In genomic region chr17:28133562-28133970, GRCh38 we compare ENCODE assay signal across 15 cellular contexts.
DNase-seq lines count a peak whose midpoint lies in the region; ATAC-seq and TF ChIP-seq lines count a peak whose summit lies in the region.
"Had no signal": no experiment of that assay in that cellular context is flagged by ENCODE, and none has a peak within 500 bp of the region (broad histone marks: within the 10 kb centered on the region; RNA-seq: fewer than 3 reads in every experiment).

No MANE protein-coding gene starts in this region.

- intact Hi-C loops in A673 (cut with micrococcal nuclease; ENCODE audit: unreplicated experiment): loop anchor here (5.0 kb wide), 1 partner anchor 241 kb away; the partner anchor contains the start of gene LYRM9

- H3K27ac ChIP-seq in A673 (ENCODE audit: low read depth, low read length, poor library complexity, severe bottlenecking): no peak overlapping the region
- H3K27ac ChIP-seq in suprapubic skin: no peak overlapping the region
- no peak overlapping the region for H3K27ac ChIP-seq in substantia nigra (ENCODE audit: low read depth, low read length, poor library complexity, severe bottlenecking)

- H3K4me1 ChIP-seq in A673 (ENCODE audit: insufficient read depth, low read length, poor library complexity, severe bottlenecking): peaks cover 20% of the 10 kb centered on the region
- no peaks in the 10 kb centered on the region for H3K4me1 ChIP-seq in suprapubic skin

- peaks cover 5% of the 10 kb centered on the region for H3K36me3 ChIP-seq in A673 (ENCODE audit: insufficient read depth, low read length, poor library complexity, severe bottlenecking)
- peaks cover 8% of the 10 kb centered on the region for H3K36me3 ChIP-seq in suprapubic skin

- no peaks in the 10 kb centered on the region for H3K9me3 Mint-ChIP-seq in activated naive CD8-positive, alpha-beta T cell treated with anti-CD3 and anti-CD28 coated beads for 36 hours
- H3K9me3 Mint-ChIP-seq: CD4-positive, CD25-positive, alpha-beta regulatory T cell had no signal

- TF ChIP-seq CTCF in A673 (conservative IDR thresholded peaks at IDR 0.05; ENCODE audit: low read depth, low read length): no peak
- no peak for TF ChIP-seq CTCF in fibroblast of the aortic adventitia (IDR thresholded peaks at IDR 0.05; ENCODE audit: insufficient read depth, low read length)
- TF ChIP-seq CTCF in suprapubic skin (IDR thresholded peaks at IDR 0.05): no peak

- no peak for TF ChIP-seq EP300 in suprapubic skin (IDR thresholded peaks at IDR 0.05)

- no peaks in the 10 kb centered on the region for H3K27me3 ChIP-seq in A673 (replicated peaks; ENCODE audit: insufficient read depth, low read depth, low read length, poor library complexity)
- no peaks in the 10 kb centered on the region for H3K27me3 ChIP-seq in suprapubic skin

- H3K27ac Mint-ChIP-seq in activated naive CD8-positive, alpha-beta T cell treated with anti-CD3 and anti-CD28 coated beads for 36 hours: peak overlapping the region; percentile 19
- H3K27ac Mint-ChIP-seq: CD4-positive, CD25-positive, alpha-beta regulatory T cell had no signal

- H3K27me3 Mint-ChIP-seq in activated naive CD8-positive, alpha-beta T cell treated with anti-CD3 and anti-CD28 coated beads for 36 hours: no peaks in the 10 kb centered on the region
- H3K27me3 Mint-ChIP-seq: CD4-positive, CD25-positive, alpha-beta regulatory T cell had no signal

- no peak overlapping the region for H3K4me3 Mint-ChIP-seq in activated naive CD8-positive, alpha-beta T cell treated with anti-CD3 and anti-CD28 coated beads for 36 hours
- H3K4me3 Mint-ChIP-seq: CD4-positive, CD25-positive, alpha-beta regulatory T cell had no signal

- DNase-seq in A673 (ENCODE audit: low spot score): peak; percentile 61
- DNase-seq in GM04503 (ENCODE audit: low read depth): peak; percentile 39
- no peak for DNase-seq in activated naive CD8-positive, alpha-beta T cell treated with anti-CD3 and anti-CD28 coated beads for 36 hours
- peak; percentile 67 for DNase-seq in fibroblast of the aortic adventitia (ENCODE audit: low read depth)
- DNase-seq in NCI-H510A (lab: John Stamatoyannopoulos, UW): no peak
- DNase-seq in suprapubic skin (ENCODE audit: low spot score in 2 of 2): no peak
- DNase-seq in substantia nigra (lab: John Stamatoyannopoulos, UW): no peak
- DNase-seq: activated CD4-positive, alpha-beta T cell treated with anti-CD3 and anti-CD28 coated beads, Interleukin-2, amount 50 U/mL, for 48 hours; CD4-positive, CD25-positive, alpha-beta regulatory T cell; left cardiac atrium; NCI-H1048; NCI-H69; stimulated activated CD4-positive, alpha-beta T cell treated with anti-CD3 and anti-CD28 coated beads, Interleukin-15, amount 100 ng/mL, for 24 hours; stimulated activated naive CD4-positive, alpha-beta T cell treated with Interleukin-2 at 50 U/mL for 16 hours had no signal

- POLR2A ChIA-PET in A673 (lab: Charles Lee; ENCODE audit: low non-redundant PET): no interaction called here

- no peak for TF ChIP-seq POLR2A in suprapubic skin (IDR thresholded peaks at IDR 0.05)

- H3K4me1 Mint-ChIP-seq in activated naive CD8-positive, alpha-beta T cell treated with anti-CD3 and anti-CD28 coated beads for 36 hours: peaks cover 6% of the 10 kb centered on the region
- H3K4me1 Mint-ChIP-seq: CD4-positive, CD25-positive, alpha-beta regulatory T cell had no signal

- H3K9me3 ChIP-seq in A673 (ENCODE audit: low read depth, low read length, poor library complexity, severe bottlenecking) (no peaks in the 10 kb centered on the region), suprapubic skin (no peaks in the 10 kb centered on the region)

- CTCF ChIA-PET in A673 (lab: Charles Lee): interaction anchor here (0.6 kb wide), 1 partner anchor 369 kb away, joined by 3 read pairs; no protein-coding TSS in a partner anchor

- H3K4me3 ChIP-seq in A673 (ENCODE audit: low read depth, low read length, poor library complexity, severe bottlenecking): no peak overlapping the region
- no peak overlapping the region for H3K4me3 ChIP-seq in fibroblast of the aortic adventitia (ENCODE audit: low read depth, low read length)
- H3K4me3 ChIP-seq in suprapubic skin: no peak overlapping the region

- no TSS peak for BruUV-seq in A673 (replicated peaks; lab: Mats Ljungman, UMichigan)

- no peak for ATAC-seq in HG02588 (IDR thresholded peaks at IDR 0.05; ENCODE audit: unreplicated experiment)
- ATAC-seq: left cardiac atrium had no signal

- peaks cover 21% of the 10 kb centered on the region for H3K36me3 Mint-ChIP-seq in activated naive CD8-positive, alpha-beta T cell treated with anti-CD3 and anti-CD28 coated beads for 36 hours

Comparison
In these comparisons a context has a peak if more than half of its experiments do, and no peak if none do; other contexts are left out.
1. DNase-seq: peak in A673 (single experiment), GM04503 (single experiment) and fibroblast of the aortic adventitia (single experiment); none in activated naive CD8-positive, alpha-beta T cell treated with anti-CD3 and anti-CD28 coated beads for 36 hours (single experiment), NCI-H510A (single experiment), suprapubic skin (0 of 2) and substantia nigra (0 of 49).